ENCODE assay signal across 28 cellular contexts in genomic region chr6:7559196-7559595, GRCh38. TPM values are rescaled to one million over a fixed set of nuclear protein-coding genes. Genes with fewer than 3 reads are reported as not detected.
DNase-seq lines count a peak whose midpoint lies in the region; ATAC-seq, FAIRE-seq and TF ChIP-seq lines count a peak whose summit lies in the region.
"Had no signal": no experiment of that assay in that cellular context is flagged by ENCODE, and none has a peak within 500 bp of the region (broad histone marks: within the 10 kb centered on the region; RNA-seq: fewer than 3 reads in every experiment).

No MANE protein-coding gene starts in this region.

- no TSS peak for BruUV-seq in HepG2 (replicated peaks; lab: Mats Ljungman, UMichigan)

- TF ChIP-seq EP300 in HepG2 (IDR thresholded peaks at IDR 0.05; ENCODE audit: low read depth in 2 of 2, low read length in 2 of 2) = no peak
- no peak for TF ChIP-seq EP300 in HepG2 (CRISPR knock-in tag; IDR thresholded peaks at IDR 0.05; ENCODE audit: borderline replicate concordance)

- H3K9ac ChIP-seq in GM23248 (no peak overlapping the region), HepG2 (ENCODE audit: insufficient read depth, low read depth, low read length) (no peak overlapping the region)
- H3K9ac ChIP-seq: SK-N-SH had no signal

- peaks cover 25% of the 10 kb centered on the region for H3K36me3 Mint-ChIP-seq in endothelial cell (ENCODE audit: low read depth, unreplicated experiment)
- H3K36me3 Mint-ChIP-seq: naive thymus-derived CD4-positive, alpha-beta T cell had no signal

- no peaks in the 10 kb centered on the region for H3K9me2 ChIP-seq in GM23248 (ENCODE audit: insufficient read depth)
- H3K9me2 ChIP-seq: SK-N-SH had no signal

- no peaks in the 10 kb centered on the region for H3K9me3 Mint-ChIP-seq in endothelial cell (ENCODE audit: unreplicated experiment)
- H3K9me3 Mint-ChIP-seq: activated B cell treated with CpG ODN at 0.5 μM for 24 hours; activated naive CD8-positive, alpha-beta T cell treated with anti-CD3 and anti-CD28 coated beads, Interleukin-2, amount 50 U/mL, for 24 hours; activated T-cell treated with anti-CD3 and anti-CD28 coated beads, Interleukin-2, amount 50 U/mL, for 72 hours; CD4-positive, alpha-beta T cell; central memory CD8-positive, alpha-beta T cell; naive thymus-derived CD4-positive, alpha-beta T cell; stimulated activated naive B cell treated with anti-CD40 and anti-IgM and Interleukin-4, amounts not matched to agents 10 μg/mL and 1 μg/mL and 100 μg/mL, for 72 hours; T-helper 1 cell treated with Interleukin-12 subunit alpha and Interleukin-12 subunit beta and Interleukin-4 antibody, amounts not matched to agents 30 μg/mL and 1 μg/mL, for 36 hours had no signal

- no peaks in the 10 kb centered on the region for H3K27me3 ChIP-seq in GM23248 (replicated peaks; ENCODE audit: insufficient read depth)
- H3K27me3 ChIP-seq in HepG2 (ENCODE audit: control insufficient read depth in 1 of 2, insufficient read depth in 2 of 2, low read length in 2 of 2) = no peaks in the 10 kb centered on the region
- H3K27me3 ChIP-seq in small intestine (ENCODE audit: control insufficient read depth in 2 of 2, insufficient read depth in 2 of 2, low read length in 2 of 2) = peaks cover 0 to 2% of the 10 kb centered on the region in 2 donors

- peak overlapping the region; percentile 49 for H3K27ac ChIP-seq in GM23248
- H3K27ac ChIP-seq in HepG2 (ENCODE audit: extremely low read length, insufficient read depth, low read length) = peak overlapping the region; percentile 78
- H3K27ac ChIP-seq in small intestine (ENCODE audit: low read depth in 1 of 2, low read length in 1 of 2) = peak overlapping the region; percentile 11 to 71
- H3K27ac ChIP-seq: left lung had no signal

- CTCF ChIA-PET in HepG2 (lab: Yijun Ruan, JAX; ENCODE audit: low intra/inter-chr PET ratio, low total read pairs) (no interaction called here), GM10248 (lab: Yijun Ruan, JAX) (no interaction called here)

- POLR2A ChIA-PET in HepG2 (lab: Yijun Ruan, JAX) = interaction anchor here (3.3 to 3.4 kb wide), 2 partner anchors 11 to 18 kb away, joined by 54 to 132 read pairs; partner anchors contain the start of gene DSP
- POLR2A ChIA-PET in GM10248 (lab: Yijun Ruan, JAX) = no interaction called here

- H3K9me3 ChIP-seq in GM23248 (ENCODE audit: low read depth) = no peaks in the 10 kb centered on the region
- no peaks in the 10 kb centered on the region for H3K9me3 ChIP-seq in HepG2 (ENCODE audit: low read length)
- no peaks in the 10 kb centered on the region for H3K9me3 ChIP-seq in small intestine (ENCODE audit: control insufficient read depth, low read depth)
- H3K9me3 ChIP-seq: left lung, SK-N-SH had no signal

- TF ChIP-seq CTCF in endothelial cell (IDR thresholded peaks at IDR 0.05; ENCODE audit: unreplicated experiment) = no peak
- no peak for TF ChIP-seq CTCF in HepG2 (CRISPR knock-in tag; IDR thresholded peaks at IDR 0.05)
- no peak for TF ChIP-seq CTCF in GM13976 (IDR thresholded peaks at IDR 0.05; ENCODE audit: borderline replicate concordance, control extremely low read depth, extremely low read depth, insufficient read depth, missing control alignments)
- no peak for TF ChIP-seq CTCF in GM10248 (IDR thresholded peaks at IDR 0.05; ENCODE audit: control extremely low read depth, extremely low read depth, low read depth, missing control alignments)

- H4K20me1 ChIP-seq in GM23248 (ENCODE audit: insufficient read depth) (no peaks in the 10 kb centered on the region), HepG2 (ENCODE audit: insufficient read depth, low read length) (peaks cover 2% of the 10 kb centered on the region; the same call in 1 of the 2 replicates)

- no peak overlapping the region for H3K27ac Mint-ChIP-seq in endothelial cell (ENCODE audit: unreplicated experiment)
- H3K27ac Mint-ChIP-seq: activated B cell treated with CpG ODN at 0.5 μM for 24 hours; activated naive CD8-positive, alpha-beta T cell treated with anti-CD3 and anti-CD28 coated beads, Interleukin-2, amount 50 U/mL, for 24 hours; activated T-cell treated with anti-CD3 and anti-CD28 coated beads, Interleukin-2, amount 50 U/mL, for 72 hours; CD4-positive, alpha-beta T cell; naive thymus-derived CD4-positive, alpha-beta T cell; stimulated activated naive B cell treated with anti-CD40 and anti-IgM and Interleukin-4, amounts not matched to agents 10 μg/mL and 1 μg/mL and 100 μg/mL, for 72 hours; T-helper 1 cell treated with Interleukin-12 subunit alpha and Interleukin-12 subunit beta and Interleukin-4 antibody, amounts not matched to agents 30 μg/mL and 1 μg/mL, for 36 hours had no signal

- DNase-seq in GM23248 = no peak
- no peak for DNase-seq in endothelial cell (ENCODE audit: low spot score)
- DNase-seq in HepG2 (ENCODE audit: low spot score) = no peak
- no peak for DNase-seq in small intestine
- no peak for DNase-seq in GM13976 (ENCODE audit: low spot score)
- no peak for DNase-seq in GM10248 (ENCODE audit: extremely low spot score)
- no peak for DNase-seq in activated effector memory CD4-positive, alpha-beta T cell treated with Interleukin-2 at 50 U/mL for 16 hours
- DNase-seq: activated B cell treated with CpG ODN at 0.5 μM for 24 hours; activated CD4-positive, alpha-beta T cell treated with anti-CD3 and anti-CD28 coated beads, Interleukin-2, amount 50 U/mL, for 1 hour; activated naive CD4-positive, alpha-beta T cell; activated naive CD8-positive, alpha-beta T cell treated with anti-CD3 and anti-CD28 coated beads, Interleukin-2, amount 50 U/mL, for 24 hours; CD4-positive, alpha-beta T cell; dermis blood vessel endothelial cell; left lung; naive thymus-derived CD4-positive, alpha-beta T cell; NCI-H1048; occipital lobe; SK-N-SH; stimulated activated naive B cell treated with anti-CD40 and anti-IgM and Interleukin-4, amounts not matched to agents 10 μg/mL and 1 μg/mL and 100 μg/mL, for 72 hours; substantia nigra had no signal

- H3F3A ChIP-seq in GM23248 (ENCODE audit: insufficient read depth) = peaks cover 32% of the 10 kb centered on the region

- TF ChIP-seq RAD21 in HepG2 (CRISPR knock-in tag; IDR thresholded peaks at IDR 0.05) = no peak

- FAIRE-seq in HepG2 (lab: Jason Lieb, UNC) (no peak), small intestine (lab: Jason Lieb, UNC) (no peak)
- FAIRE-seq: D721Med, GM18507, GM19239, urothelium cell line had no signal

- H2AFZ ChIP-seq in GM23248 (no peak overlapping the region), HepG2 (ENCODE audit: low read length) (no peak overlapping the region)

- WGBS in GM23248 (ENCODE audit: low coverage in 1 of 2, low lambda C conversion rate in 2 of 2, missing lambda C conversion rate in 2 of 2), 2 experiments = 78 to 85% methylated on average over 6 of the region's 6 CpGs
- WGBS in HepG2 (ENCODE audit: low lambda C conversion rate) = 97% methylated on average over 6 of the region's 6 CpGs
- WGBS in small intestine, 3 donors = 43 to 65% (median 58%) methylated on average over 6 of the region's 6 CpGs

- intact Hi-C loops in HepG2 (cut with micrococcal nuclease; ENCODE audit: unreplicated experiment) = no loop called here

- H3K4me2 ChIP-seq in GM23248 (ENCODE audit: unreplicated experiment) (no peak overlapping the region), HepG2 (ENCODE audit: low read depth, low read length) (no peak overlapping the region)
- H3K4me2 ChIP-seq: SK-N-SH had no signal

- TF ChIP-seq POLR2A in HepG2 (IDR thresholded peaks at IDR 0.05; ENCODE audit: insufficient read depth in 1 of 2, low read depth in 2 of 2, low read length in 2 of 2) = no peak

- ATAC-seq in HepG2 = no peak
- ATAC-seq in GM21825 (IDR thresholded peaks at IDR 0.05; ENCODE audit: unreplicated experiment) = no peak
- ATAC-seq: activated naive CD8-positive, alpha-beta T cell treated with anti-CD3 and anti-CD28 coated beads, Interleukin-2, amount 50 U/mL, for 24 hours; left lung; naive thymus-derived CD4-positive, alpha-beta T cell; stimulated activated naive B cell treated with anti-CD40 and anti-IgM and Interleukin-4, amounts not matched to agents 10 μg/mL and 1 μg/mL and 100 μg/mL, for 72 hours had no signal

- H3K4me1 ChIP-seq in GM23248 (ENCODE audit: insufficient read depth) = 0 out of 2 replicates have a peak, but pooled peaks cover 10% of the 10 kb centered on the region
- H3K4me1 ChIP-seq in HepG2 (ENCODE audit: insufficient read depth, low read length) = peaks cover 84% of the 10 kb centered on the region
- H3K4me1 ChIP-seq in small intestine (ENCODE audit: control insufficient read depth in 2 of 2, insufficient read depth in 1 of 2, low read depth in 1 of 2, low read length in 1 of 2) = peaks cover 0 to 3% of the 10 kb centered on the region in 2 donors

- in situ Hi-C loops in GM23248 (cut with MboI) = no loop called here
- in situ Hi-C loops in HepG2 (cut with HindIII; ENCODE audit: extremely low pct_ligation_motif_present, low pct_unique_long_range_greater_than_20kb) = no loop called here
- in situ Hi-C loops in GM13976 (cut with MboI; ENCODE audit: low sequenced_read_pairs, unreplicated experiment) = no loop called here

- no peak overlapping the region for H3K4me3 ChIP-seq in GM23248
- H3K4me3 ChIP-seq in HepG2 (replicated peaks in 1 of 3; ENCODE audit: insufficient read depth in 1 of 3, low read depth in 2 of 3, low read length in 3 of 3) = no peak overlapping the region
- H3K4me3 ChIP-seq in small intestine (ENCODE audit: low read depth in 1 of 2, low read length in 2 of 2) = no peak overlapping the region
- H3K4me3 ChIP-seq: left lung had no signal

- H3K79me2 ChIP-seq in GM23248 (ENCODE audit: insufficient read depth) = peaks cover 69% of the 10 kb centered on the region
- H3K79me2 ChIP-seq in HepG2 (ENCODE audit: insufficient read depth, low read length) = peaks cover 40% of the 10 kb centered on the region

- H3K4me3 Mint-ChIP-seq in endothelial cell (ENCODE audit: unreplicated experiment) = peak overlapping the region; percentile 17
- H3K4me3 Mint-ChIP-seq: activated B cell treated with CpG ODN at 0.5 μM for 24 hours; activated naive CD8-positive, alpha-beta T cell treated with anti-CD3 and anti-CD28 coated beads, Interleukin-2, amount 50 U/mL, for 24 hours; activated T-cell treated with anti-CD3 and anti-CD28 coated beads, Interleukin-2, amount 50 U/mL, for 72 hours; CD4-positive, alpha-beta T cell; central memory CD8-positive, alpha-beta T cell; naive thymus-derived CD4-positive, alpha-beta T cell; stimulated activated naive B cell treated with anti-CD40 and anti-IgM and Interleukin-4, amounts not matched to agents 10 μg/mL and 1 μg/mL and 100 μg/mL, for 72 hours; T-helper 1 cell treated with Interleukin-12 subunit alpha and Interleukin-12 subunit beta and Interleukin-4 antibody, amounts not matched to agents 30 μg/mL and 1 μg/mL, for 36 hours had no signal

- no peaks in the 10 kb centered on the region for H3K27me3 Mint-ChIP-seq in endothelial cell (ENCODE audit: unreplicated experiment)

- peaks cover 63% of the 10 kb centered on the region for H3K36me3 ChIP-seq in GM23248 (ENCODE audit: low read depth)
- peaks cover 26 to 77% of the 10 kb centered on the region in 2 experiments for H3K36me3 ChIP-seq in HepG2 (replicated peaks in 1 of 2; ENCODE audit: control insufficient read depth in 1 of 2, insufficient read depth in 2 of 2, low read length in 2 of 2)
- H3K36me3 ChIP-seq in small intestine (ENCODE audit: control insufficient read depth in 2 of 2, insufficient read depth in 2 of 2, low read length in 2 of 2) = peaks cover 2 to 8% of the 10 kb centered on the region in 2 donors
- H3K36me3 ChIP-seq: left lung had no signal

- H3K4me1 Mint-ChIP-seq in endothelial cell (ENCODE audit: unreplicated experiment) = no peaks in the 10 kb centered on the region
- H3K4me1 Mint-ChIP-seq: activated B cell treated with CpG ODN at 0.5 μM for 24 hours; activated naive CD8-positive, alpha-beta T cell treated with anti-CD3 and anti-CD28 coated beads, Interleukin-2, amount 50 U/mL, for 24 hours; central memory CD8-positive, alpha-beta T cell; naive thymus-derived CD4-positive, alpha-beta T cell; stimulated activated naive B cell treated with anti-CD40 and anti-IgM and Interleukin-4, amounts not matched to agents 10 μg/mL and 1 μg/mL and 100 μg/mL, for 72 hours had no signal

RNA-seq across cellular contexts. Expression of gene DSP, which starts 17.7 kb away (rescaled TPM):
- total RNA-seq in GM23248 (2014; rRNA removed; shearing (Covaris generic)) = 108 and 110 TPM in 2 replicates
- 76.4 and 78.1 TPM in 2 replicates for polyA plus RNA-seq in GM23248 (2016; fragmentation: Nextera tagmentation; extraction: Ambion mirVana)
- 109 TPM for total RNA-seq in endothelial cell (ENCODE audit: unreplicated experiment)
- total RNA-seq in HepG2 (2016; rRNA removed; fragmentation: Illumina TruSeq; extraction: Trizol) = 89.8 and 133 TPM in 2 replicates
- total RNA-seq in HepG2 (2016; cell fraction: cytosol; rRNA removed; fragmentation: Illumina TruSeq; extraction: Trizol; ENCODE audit: low read depth) = 7.1 and 8.3 TPM in 2 replicates
- total RNA-seq in HepG2 (2016; cell fraction: insoluble cytoplasmic fraction; rRNA removed; fragmentation: Illumina TruSeq; extraction: Trizol) = 86.8 and 115 TPM in 2 replicates
- total RNA-seq in HepG2 (2016; cell fraction: membrane; rRNA removed; fragmentation: Illumina TruSeq; extraction: Trizol) = 25.8 and 26.4 TPM in 2 replicates
- 108 and 127 TPM in 2 replicates for total RNA-seq in HepG2 (2016; cell fraction: nucleus; rRNA removed; fragmentation: Illumina TruSeq; extraction: Trizol)
- polyA plus RNA-seq in HepG2 (2011; rRNA removed) = 101 and 117 TPM in 2 replicates
- 90.6 and 111 TPM in 2 replicates for polyA plus RNA-seq in HepG2 (2011; cell fraction: cytosol; rRNA removed)
- polyA plus RNA-seq in HepG2 (2011; cell fraction: nucleus; rRNA removed) = 212 and 239 TPM in 2 replicates
- 214 and 279 TPM in 2 replicates for polyA plus RNA-seq in HepG2 (2012)
- polyA plus RNA-seq in HepG2 (2016; cell fraction: cytosol; fragmentation: Illumina TruSeq; extraction: Trizol; ENCODE audit: low read depth) = 1.6 and 1.8 TPM in 2 replicates
- polyA plus RNA-seq in HepG2 (2016; cell fraction: insoluble cytoplasmic fraction; fragmentation: Illumina TruSeq; extraction: Trizol; ENCODE audit: low read depth) = 60.1 and 69.4 TPM in 2 replicates
- 3.9 and 5.4 TPM in 2 replicates for polyA plus RNA-seq in HepG2 (2016; cell fraction: membrane; fragmentation: Illumina TruSeq; extraction: Trizol; ENCODE audit: low read depth)
- polyA plus RNA-seq in HepG2 (2016; cell fraction: nucleus; fragmentation: Illumina TruSeq; extraction: Trizol; ENCODE audit: insufficient read depth, low read depth) = 79.3 and 87.4 TPM in 2 replicates
- 21.3 and 192 TPM in 2 replicates for polyA minus RNA-seq in HepG2 (2011; rRNA and poly(A)+ RNA removed; ENCODE audit: low replicate concordance)
- 301 and 325 TPM in 2 replicates for polyA minus RNA-seq in HepG2 (2011; cell fraction: cytosol; rRNA and poly(A)+ RNA removed)
- 412 and 443 TPM in 2 replicates for polyA minus RNA-seq in HepG2 (2011; cell fraction: nucleus; rRNA and poly(A)+ RNA removed)
- polyA plus RNA-seq in small intestine = 10 to 100 TPM; 40.0 to 83.4 (median 72.7) TPM

RNA-seq across cellular contexts. Expression of gene SNRNP48, which starts 30.8 kb away (rescaled TPM):
- 9.9 and 13.1 TPM in 2 replicates for total RNA-seq in GM23248 (2014; rRNA removed; shearing (Covaris generic))
- polyA plus RNA-seq in GM23248 (2016; fragmentation: Nextera tagmentation; extraction: Ambion mirVana) (9.7 and 11.5 TPM in 2 replicates), HepG2 (2011; rRNA removed) (11.6 and 17.5 TPM in 2 replicates), small intestine (1 to 10 TPM; 7.3 to 9.4 (median 7.4) TPM)
- total RNA-seq in endothelial cell (ENCODE audit: unreplicated experiment) (13.3 TPM), HepG2 (2016; rRNA removed; fragmentation: Illumina TruSeq; extraction: Trizol) (47.5 and 82.0 TPM in 2 replicates)
- total RNA-seq in HepG2 (2016; cell fraction: cytosol; rRNA removed; fragmentation: Illumina TruSeq; extraction: Trizol; ENCODE audit: low read depth) = 4.5 and 5.3 TPM in 2 replicates
- total RNA-seq in HepG2 (2016; cell fraction: insoluble cytoplasmic fraction; rRNA removed; fragmentation: Illumina TruSeq; extraction: Trizol) = 53.2 and 86.1 TPM in 2 replicates
- 13.9 and 17.5 TPM in 2 replicates for total RNA-seq in HepG2 (2016; cell fraction: membrane; rRNA removed; fragmentation: Illumina TruSeq; extraction: Trizol)
- total RNA-seq in HepG2 (2016; cell fraction: nucleus; rRNA removed; fragmentation: Illumina TruSeq; extraction: Trizol) = 32.5 and 36.4 TPM in 2 replicates
- 7.7 and 8.9 TPM in 2 replicates for polyA plus RNA-seq in HepG2 (2011; cell fraction: cytosol; rRNA removed)
- 7.9 and 11.5 TPM in 2 replicates for polyA plus RNA-seq in HepG2 (2011; cell fraction: nucleus; rRNA removed)
- 12.4 and 15.5 TPM in 2 replicates for polyA plus RNA-seq in HepG2 (2012)
- 2.1 and 2.4 TPM in 2 replicates for polyA plus RNA-seq in HepG2 (2016; cell fraction: cytosol; fragmentation: Illumina TruSeq; extraction: Trizol; ENCODE audit: low read depth)
- 53.9 and 61.3 TPM in 2 replicates for polyA plus RNA-seq in HepG2 (2016; cell fraction: insoluble cytoplasmic fraction; fragmentation: Illumina TruSeq; extraction: Trizol; ENCODE audit: low read depth)
- 6.2 and 7.3 TPM in 2 replicates for polyA plus RNA-seq in HepG2 (2016; cell fraction: membrane; fragmentation: Illumina TruSeq; extraction: Trizol; ENCODE audit: low read depth)
- 40.0 and 41.7 TPM in 2 replicates for polyA plus RNA-seq in HepG2 (2016; cell fraction: nucleus; fragmentation: Illumina TruSeq; extraction: Trizol; ENCODE audit: insufficient read depth, low read depth)
- polyA minus RNA-seq in HepG2 (2011; rRNA and poly(A)+ RNA removed; ENCODE audit: low replicate concordance) = 7.8 and 10.6 TPM in 2 replicates
- 9.2 and 11.9 TPM in 2 replicates for polyA minus RNA-seq in HepG2 (2011; cell fraction: cytosol; rRNA and poly(A)+ RNA removed)
- 28.1 and 32.1 TPM in 2 replicates for polyA minus RNA-seq in HepG2 (2011; cell fraction: nucleus; rRNA and poly(A)+ RNA removed)
